Comparison of ENCODE assay signal across 9 cellular contexts in the genomic region with DNA sequence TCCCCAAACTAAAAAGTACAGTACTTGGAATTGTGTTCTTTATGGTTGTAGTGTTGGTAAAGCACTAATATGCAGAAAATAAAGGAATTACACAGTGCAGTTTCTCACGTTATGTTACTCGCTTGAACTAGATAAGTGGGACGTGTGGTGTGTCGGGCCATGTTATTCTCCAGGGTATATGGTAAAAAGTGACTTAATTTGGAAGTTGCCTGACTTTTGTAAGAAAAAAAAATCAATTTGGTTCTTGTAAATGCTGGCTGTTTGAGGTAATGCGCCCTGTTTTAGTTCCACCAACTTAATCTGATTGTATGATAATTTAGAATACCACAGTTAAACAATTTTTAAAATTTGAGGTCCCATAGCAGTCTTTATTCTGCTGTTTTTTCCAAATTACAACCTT. TPM values are rescaled to one million over a fixed set of nuclear protein-coding genes. Genes with fewer than 3 reads are reported as not detected.
DNase-seq lines count a peak whose midpoint lies in the region; ATAC-seq, FAIRE-seq and TF ChIP-seq lines count a peak whose summit lies in the region.
"Had no signal": no experiment of that assay in that cellular context is flagged by ENCODE, and none has a peak within 500 bp of the region (broad histone marks: within the 10 kb centered on the region; RNA-seq: fewer than 3 reads in every experiment).

No MANE protein-coding gene starts in this region.

- H3K4me1 ChIP-seq in kidney (ENCODE audit: control insufficient read depth in 1 of 2, insufficient read depth in 1 of 2, low read depth in 1 of 2, low read length in 2 of 2) (peaks cover 3 to 21% of the 10 kb centered on the region in 2 donors), thymus (ENCODE audit: control insufficient read depth, insufficient read depth, low read length) (peaks cover 1% of the 10 kb centered on the region)

- peaks cover 39% of the 10 kb centered on the region for H3K4me1 Mint-ChIP-seq in activated T-cell treated with anti-CD3 and anti-CD28 coated beads, Interleukin-2, amount 50 U/mL, for 72 hours (ENCODE audit: low read depth)
- peaks cover 25% of the 10 kb centered on the region for H3K4me1 Mint-ChIP-seq in activated CD8-positive, alpha-beta T cell treated with anti-CD3 and anti-CD28 coated beads, Interleukin-2, amount 10 ng/mL, durations not matched to agents 7 days and 5 days (ENCODE audit: low read depth)

- H3K36me3 ChIP-seq in kidney (ENCODE audit: control insufficient read depth in 1 of 2, insufficient read depth in 2 of 2, low read length in 2 of 2) (peaks cover 0 to 18% of the 10 kb centered on the region in 2 donors), thymus (ENCODE audit: control insufficient read depth, insufficient read depth) (peaks cover 6% of the 10 kb centered on the region)

- H3K9me3 Mint-ChIP-seq in activated T-cell treated with anti-CD3 and anti-CD28 coated beads, Interleukin-2, amount 50 U/mL, for 72 hours = no peaks in the 10 kb centered on the region
- H3K9me3 Mint-ChIP-seq in activated CD8-positive, alpha-beta T cell treated with anti-CD3 and anti-CD28 coated beads, Interleukin-2, amount 10 ng/mL, durations not matched to agents 7 days and 5 days (ENCODE audit: insufficient read depth) = no peaks in the 10 kb centered on the region

- 88% methylated on average over 5 of the region's 5 CpGs for WGBS in thymus

- H3K27ac Mint-ChIP-seq in activated T-cell treated with anti-CD3 and anti-CD28 coated beads, Interleukin-2, amount 50 U/mL, for 72 hours = peak overlapping the region; percentile 100
- H3K27ac Mint-ChIP-seq in activated CD8-positive, alpha-beta T cell treated with anti-CD3 and anti-CD28 coated beads, Interleukin-2, amount 10 ng/mL, durations not matched to agents 7 days and 5 days = peak overlapping the region; percentile 83

- no peak for TF ChIP-seq CTCF in kidney (IDR thresholded peaks at IDR 0.05; ENCODE audit: borderline replicate concordance, extremely low read depth, insufficient read depth)

- CTCF ChIA-PET in activated CD8-positive, alpha-beta T cell treated with anti-CD3 and anti-CD28 coated beads, Interleukin-2, amount 10 ng/mL, durations not matched to agents 7 days and 5 days (lab: Charles Lee) = interaction anchor here (1.0 kb wide), 3 partner anchors 43 to 103 kb away, joined by 3 to 7 read pairs (median 4); no protein-coding TSS in a partner anchor

- no peak for DNase-seq in activated T-cell treated with anti-CD3 and anti-CD28 coated beads, Interleukin-2, amount 50 U/mL, for 72 hours
- no peak for DNase-seq in activated T-cell treated with anti-CD3 and anti-CD28 coated beads, Interleukin-2, amount 50 U/mL, for 1 hour
- no peak for DNase-seq in activated CD8-positive, alpha-beta T cell treated with anti-CD3 and anti-CD28 coated beads, Interleukin-2, amount 10 ng/mL, durations not matched to agents 7 days and 5 days
- DNase-seq in kidney (no peak), mesenteric fat pad (ENCODE audit: low spot score) (no peak), SKM-1 (lab: John Stamatoyannopoulos, UW; ENCODE audit: unreplicated experiment) (no peak), urothelium cell line (ENCODE audit: low spot score) (no peak)
- DNase-seq: activated CD4-positive, alpha-beta T cell treated with anti-CD3 and anti-CD28 coated beads for 4 hours had no signal

- H3K27me3 ChIP-seq in thymus (ENCODE audit: control insufficient read depth, insufficient read depth) = no peaks in the 10 kb centered on the region

- H3K27ac ChIP-seq in kidney (ENCODE audit: low read depth in 2 of 2, low read length in 2 of 2) = peak overlapping the region; percentile 39 to 59
- no peak overlapping the region for H3K27ac ChIP-seq in thymus (ENCODE audit: low read depth)

- no peaks in the 10 kb centered on the region for H3K27me3 Mint-ChIP-seq in activated T-cell treated with anti-CD3 and anti-CD28 coated beads, Interleukin-2, amount 50 U/mL, for 72 hours (ENCODE audit: low read depth)
- H3K27me3 Mint-ChIP-seq in activated CD8-positive, alpha-beta T cell treated with anti-CD3 and anti-CD28 coated beads, Interleukin-2, amount 10 ng/mL, durations not matched to agents 7 days and 5 days (ENCODE audit: low read depth) = no peaks in the 10 kb centered on the region

- H3K4me3 Mint-ChIP-seq in activated T-cell treated with anti-CD3 and anti-CD28 coated beads, Interleukin-2, amount 50 U/mL, for 72 hours = peak overlapping the region; percentile 93 to 97
- peak overlapping the region; percentile 90 for H3K4me3 Mint-ChIP-seq in activated CD8-positive, alpha-beta T cell treated with anti-CD3 and anti-CD28 coated beads, Interleukin-2, amount 10 ng/mL, durations not matched to agents 7 days and 5 days

- peaks cover 34 to 58% of the 10 kb centered on the region in 2 donors for H3K36me3 Mint-ChIP-seq in activated T-cell treated with anti-CD3 and anti-CD28 coated beads, Interleukin-2, amount 50 U/mL, for 72 hours (ENCODE audit: insufficient read depth in 2 of 2)
- H3K36me3 Mint-ChIP-seq in activated CD8-positive, alpha-beta T cell treated with anti-CD3 and anti-CD28 coated beads, Interleukin-2, amount 10 ng/mL, durations not matched to agents 7 days and 5 days (ENCODE audit: low read depth) = peaks cover 58% of the 10 kb centered on the region

- POLR2A ChIA-PET in activated CD8-positive, alpha-beta T cell treated with anti-CD3 and anti-CD28 coated beads, Interleukin-2, amount 10 ng/mL, durations not matched to agents 7 days and 5 days (lab: Charles Lee) = interaction anchor here (1.0 to 1.6 kb wide), 6 partner anchors 29 to 185 kb away, joined by 3 to 13 read pairs (median 10); no protein-coding TSS in a partner anchor

- ATAC-seq in activated T-cell treated with anti-CD3 and anti-CD28 coated beads, Interleukin-2, amount 50 U/mL, for 72 hours (replicated peaks in 1 of 2) = no peak
- no peak for ATAC-seq in activated CD8-positive, alpha-beta T cell treated with anti-CD3 and anti-CD28 coated beads, Interleukin-2, amount 10 ng/mL, durations not matched to agents 7 days and 5 days

- intact Hi-C loops in kidney (cut with DNase I) = no loop called here

- peak overlapping the region; percentile 8 to 17 for H3K9ac ChIP-seq in kidney (ENCODE audit: low read length in 2 of 2)

- H3K4me3 ChIP-seq in kidney (ENCODE audit: low read length in 2 of 2) (peak overlapping the region; percentile 11 to 45), thymus (ENCODE audit: low read length) (peak overlapping the region; percentile 8)

- FAIRE-seq in kidney (lab: Jason Lieb, UNC) (no peak), urothelium cell line (lab: Jason Lieb, UNC) (no peak)

- no peaks in the 10 kb centered on the region for H3K9me3 ChIP-seq in kidney (ENCODE audit: control insufficient read depth in 1 of 2, low read length in 2 of 2)
- H3K9me3 ChIP-seq in thymus (ENCODE audit: control insufficient read depth) = no peaks in the 10 kb centered on the region

RNA-seq across cellular contexts. Expression of gene ARF6, which starts 4.1 kb away (rescaled TPM):
- 100 to 1,000 TPM; 218 to 219 TPM for total RNA-seq in activated T-cell treated with anti-CD3 and anti-CD28 coated beads, Interleukin-2, amount 50 U/mL, for 72 hours
- total RNA-seq in activated CD8-positive, alpha-beta T cell treated with anti-CD3 and anti-CD28 coated beads, Interleukin-2, amount 10 ng/mL, durations not matched to agents 7 days and 5 days = 100 to 1,000 TPM; 183 to 193 TPM
- total RNA-seq in kidney (87.1 TPM), mesenteric fat pad (61.5 TPM)
- polyA plus RNA-seq in kidney (ENCODE audit: insufficient read depth, low read depth, low replicate concordance) (38.9 TPM), thymus (72.0 TPM)

RNA-seq across cellular contexts. Expression of gene NEMF, which starts 44.4 kb away (rescaled TPM):
- total RNA-seq in activated T-cell treated with anti-CD3 and anti-CD28 coated beads, Interleukin-2, amount 50 U/mL, for 72 hours = 10 to 100 TPM; 68.8 to 71.7 TPM
- total RNA-seq in activated CD8-positive, alpha-beta T cell treated with anti-CD3 and anti-CD28 coated beads, Interleukin-2, amount 10 ng/mL, durations not matched to agents 7 days and 5 days = 10 to 100 TPM; 75.6 to 78.9 TPM
- 79.9 TPM for total RNA-seq in kidney
- 26.1 TPM for polyA plus RNA-seq in kidney (ENCODE audit: insufficient read depth, low read depth, low replicate concordance)
- polyA plus RNA-seq in thymus = 58.1 TPM
- 72.0 TPM for total RNA-seq in mesenteric fat pad
